ENCODE assay signal across 1 cellular context in genomic region chr10:22316286-22317120, GRCh38.
TF ChIP-seq lines count a peak whose summit lies in the region.

TSS of gene COMMD3 (plus strand) at chr10:22316388. CDS start at chr10:22316418, 30 bp downstream.

TF ChIP-seq in K562, 482 proteins besides CTCF, POLR2A, EP300 and RAD21 (continued from another document):
- peak in 1 of 2 experiments; percentile 50; a peak in 1 of 4 replicates for TF ChIP-seq ZNF318 (IDR thresholded peaks at IDR 0.05; ENCODE audit: borderline replicate concordance in 1 of 2, low read depth in 1 of 2)
- TF ChIP-seq POLR2H (tag; IDR thresholded peaks at IDR 0.05; ENCODE audit: low read depth) = peak; percentile 78
- TF ChIP-seq ZNF280B (CRISPR knock-in tag; IDR thresholded peaks at IDR 0.05) = no peak
- 0 out of 2 replicates have a peak, but pooled peaks have one; percentile 56 for TF ChIP-seq PML (IDR thresholded peaks at IDR 0.05; ENCODE audit: low read length)
- peak; percentile 63; the same call in 1 of the 2 replicates for TF ChIP-seq GMEB1 (CRISPR knock-in tag; IDR thresholded peaks at IDR 0.05)
- peak; percentile 69; the same call in 1 of the 2 replicates for TF ChIP-seq CC2D1A (IDR thresholded peaks at IDR 0.05)
- peak; percentile 66 for TF ChIP-seq L3MBTL2 (IDR thresholded peaks at IDR 0.05)
- no peak for TF ChIP-seq SAFB (IDR thresholded peaks at IDR 0.05; ENCODE audit: borderline replicate concordance, low read depth, low read length)
- TF ChIP-seq CCNT2 (IDR thresholded peaks at IDR 0.05; ENCODE audit: borderline replicate concordance, extremely low read depth, insufficient read length, low read depth, low read length) = peak; percentile 77
- TF ChIP-seq THAP12 (CRISPR knock-in tag; IDR thresholded peaks at IDR 0.05) = no peak; the same call in 1 of the 2 replicates
